ENCODE assay signal across 30 cellular contexts in genomic region chr16:53708490-53708889, GRCh38.
"Had no signal": no experiment of that assay in that cellular context is flagged by ENCODE, and none has a peak within 500 bp of the region (broad histone marks: within the 10 kb centered on the region; RNA-seq: fewer than 3 reads in every experiment).

No MANE protein-coding gene starts in this region.

- FAIRE-seq: astrocyte, bronchial epithelial cell, colon had no signal

- H3K27ac ChIP-seq: brain microvascular endothelial cell, esophagus muscularis mucosa, WERI-Rb-1 had no signal

- H3K4me3 ChIP-seq: esophagus muscularis mucosa had no signal

- DNase-seq: activated B cell treated with CpG ODN at 0.5 μM for 24 hours; activated CD4-positive, alpha-beta T cell treated with anti-CD3 and anti-CD28 coated beads for 48 hours; activated CD4-positive, alpha-beta T cell treated with anti-CD3 and anti-CD28 coated beads, Interleukin-2, amount 50 U/mL, for 1 hour; activated CD4-positive, alpha-beta T cell treated with anti-CD3 and anti-CD28 coated beads, Interleukin-2, amount 50 U/mL, for 48 hours; activated CD8-positive, alpha-beta memory T cell treated with anti-CD3 and anti-CD28 coated beads for 24 hours; activated CD8-positive, alpha-beta T cell treated with anti-CD3 and anti-CD28 coated beads for 36 hours; activated effector memory CD4-positive, alpha-beta T cell treated with Interleukin-2 at 50 U/mL for 16 hours; activated gamma-delta T cell treated with Interleukin-2 at 50 U/mL for 16 hours; activated naive CD4-positive, alpha-beta T cell treated with anti-CD3 and anti-CD28 coated beads, Interleukin-2, amount 50 U/mL, for 16 hours; activated naive CD4-positive, alpha-beta T cell treated with Interleukin-2 at 50 U/mL for 16 hours; activated T-cell treated with anti-CD3 and anti-CD28 coated beads, Interleukin-2, amount 50 U/mL, for 4 hours; amniotic stem cell; anterior cingulate cortex; brain microvascular endothelial cell; cortex of kidney; dermis blood vessel endothelial cell; effector CD4-positive, alpha-beta T cell; effector memory CD8-positive, alpha-beta T cell; erythroblast; foreskin melanocyte; head of caudate nucleus; T-helper 17 cell; T1000; WERI-Rb-1 had no signal

- H3K27me3 ChIP-seq: brain microvascular endothelial cell, esophagus muscularis mucosa had no signal

- ATAC-seq: activated CD4-positive, CD25-positive, alpha-beta regulatory T cell treated with anti-CD3 and anti-CD28 coated beads, Interleukin-2, amount 50 U/mL, for 24 hours; activated CD8-positive, alpha-beta T cell treated with anti-CD3 and anti-CD28 coated beads for 36 hours; activated T-cell treated with anti-CD3 and anti-CD28 coated beads, Interleukin-2, amount 50 U/mL, for 4 hours; activated T-helper 17 cell treated with anti-CD3 and anti-CD28 coated beads, Interleukin-2, amount 50 U/mL, for 72 hours; effector memory CD8-positive, alpha-beta T cell; T-helper 17 cell had no signal

- H3K9me3 ChIP-seq: esophagus muscularis mucosa had no signal

- H3K36me3 ChIP-seq: brain microvascular endothelial cell, esophagus muscularis mucosa, WERI-Rb-1 had no signal
